ENCODE assay signal across 1 cellular context in genomic region chr7:86282014-86282682, GRCh38.
TF ChIP-seq lines count a peak whose summit lies in the region.

No MANE protein-coding gene starts in this region.

TF ChIP-seq in WTC11, 78 proteins besides CTCF, POLR2A, EP300 and RAD21 (continued from another document):
- TF ChIP-seq, protein P1, sequence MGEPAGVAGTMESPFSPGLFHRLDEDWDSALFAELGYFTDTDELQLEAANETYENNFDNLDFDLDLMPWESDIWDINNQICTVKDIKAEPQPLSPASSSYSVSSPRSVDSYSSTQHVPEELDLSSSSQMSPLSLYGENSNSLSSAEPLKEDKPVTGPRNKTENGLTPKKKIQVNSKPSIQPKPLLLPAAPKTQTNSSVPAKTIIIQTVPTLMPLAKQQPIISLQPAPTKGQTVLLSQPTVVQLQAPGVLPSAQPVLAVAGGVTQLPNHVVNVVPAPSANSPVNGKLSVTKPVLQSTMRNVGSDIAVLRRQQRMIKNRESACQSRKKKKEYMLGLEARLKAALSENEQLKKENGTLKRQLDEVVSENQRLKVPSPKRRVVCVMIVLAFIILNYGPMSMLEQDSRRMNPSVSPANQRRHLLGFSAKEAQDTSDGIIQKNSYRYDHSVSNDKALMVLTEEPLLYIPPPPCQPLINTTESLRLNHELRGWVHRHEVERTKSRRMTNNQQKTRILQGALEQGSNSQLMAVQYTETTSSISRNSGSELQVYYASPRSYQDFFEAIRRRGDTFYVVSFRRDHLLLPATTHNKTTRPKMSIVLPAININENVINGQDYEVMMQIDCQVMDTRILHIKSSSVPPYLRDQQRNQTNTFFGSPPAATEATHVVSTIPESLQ (CRISPR knock-in tag; IDR thresholded peaks at IDR 0.05): no peak
- no peak for TF ChIP-seq CDX4 (CRISPR knock-in tag; IDR thresholded peaks at IDR 0.05; ENCODE audit: borderline replicate concordance)
- no peak for TF ChIP-seq SMAD4 (CRISPR knock-in tag; IDR thresholded peaks at IDR 0.05)
- no peak for TF ChIP-seq ZNF512 (CRISPR knock-in tag; IDR thresholded peaks at IDR 0.05; ENCODE audit: borderline replicate concordance)
- no peak for TF ChIP-seq CREB1 (CRISPR knock-in tag; IDR thresholded peaks at IDR 0.05)
- TF ChIP-seq FOXK1 (CRISPR knock-in tag; IDR thresholded peaks at IDR 0.05): no peak
